8 cellular contexts compared by ENCODE assay signal in genomic region chr3:179811321-179812095, GRCh38.
A peak's percentile ranks its signal among the peaks of the same experiment; 100 is the strongest.
DNase-seq lines count a peak whose midpoint lies in the region; ATAC-seq, FAIRE-seq and TF ChIP-seq lines count a peak whose summit lies in the region.

No MANE protein-coding gene starts in this region.

- no peak overlapping the region for H3K27ac Mint-ChIP-seq in activated CD4-positive, alpha-beta T cell treated with anti-CD3 and anti-CD28 coated beads for 36 hours
- peak overlapping the region in 3 of 5 experiments; percentile 57 to 60 (median 57) for H3K27ac Mint-ChIP-seq in brain

- no peaks in the 10 kb centered on the region for H4K20me1 ChIP-seq in keratinocyte (ENCODE audit: control insufficient read depth, extremely low read depth, insufficient read depth, low read length)

- TF ChIP-seq CTCF in brain (conservative IDR thresholded peaks at IDR 0.05) = peak; percentile 74 to 77
- peak; percentile 56 to 78 (median 73) for TF ChIP-seq CTCF in keratinocyte (optimal IDR thresholded peaks at IDR 0.05 in 1 of 3, IDR thresholded peaks at IDR 0.05 in 1 of 3, conservative IDR thresholded peaks at IDR 0.05 in 1 of 3; ENCODE audit: extremely low read depth in 1 of 3, insufficient read depth in 2 of 3, low read length in 3 of 3)

- no peak overlapping the region for H3K9ac ChIP-seq in keratinocyte (ENCODE audit: control insufficient read depth, extremely low read depth, insufficient read depth, low read length)

- H3K27ac ChIP-seq in keratinocyte (ENCODE audit: control insufficient read depth, insufficient read depth, low read length) = peak overlapping the region; percentile 2

- no peaks in the 10 kb centered on the region for H3K36me3 Mint-ChIP-seq in activated CD4-positive, alpha-beta T cell treated with anti-CD3 and anti-CD28 coated beads for 36 hours (ENCODE audit: low read depth)
- H3K36me3 Mint-ChIP-seq in brain = no peaks in the 10 kb centered on the region

- peak; percentile 73 for ATAC-seq in activated CD4-positive, alpha-beta T cell treated with anti-CD3 and anti-CD28 coated beads for 36 hours
- ATAC-seq in GM21576 (IDR thresholded peaks at IDR 0.05; ENCODE audit: unreplicated experiment) = peak; percentile 88

- H3K4me2 ChIP-seq in keratinocyte (ENCODE audit: control insufficient read depth, extremely low read depth, insufficient read depth, low read depth, low read length) = peak overlapping the region; percentile 1

- FAIRE-seq in keratinocyte (lab: Jason Lieb, UNC) = peak; percentile 98

- no peaks in the 10 kb centered on the region for H3K36me3 ChIP-seq in keratinocyte (ENCODE audit: control insufficient read depth in 2 of 2, extremely low read depth in 1 of 2, insufficient read depth in 2 of 2, low read length in 2 of 2)

- no peaks in the 10 kb centered on the region for H3K9me1 ChIP-seq in keratinocyte (ENCODE audit: control insufficient read depth, extremely low read depth, insufficient read depth, low read length)

- intact Hi-C loops in activated CD4-positive, alpha-beta T cell treated with anti-CD3 and anti-CD28 coated beads for 36 hours (cut with DNase I, micrococcal nuclease) = loop anchor here in 1 of 2 experiments (10.0 kb wide), 1 partner anchor 783 kb away; no protein-coding TSS in a partner anchor

- H3K27me3 ChIP-seq in keratinocyte (ENCODE audit: control insufficient read depth, extremely low read depth, insufficient read depth, low read length) = no peaks in the 10 kb centered on the region

- no peaks in the 10 kb centered on the region for H3K9me3 ChIP-seq in keratinocyte (ENCODE audit: control insufficient read depth, low read depth, low read length)

- H3K27me3 Mint-ChIP-seq in activated CD4-positive, alpha-beta T cell treated with anti-CD3 and anti-CD28 coated beads for 36 hours = no peaks in the 10 kb centered on the region
- H3K27me3 Mint-ChIP-seq in brain = peaks cover 4% of the 10 kb centered on the region

- no peaks in the 10 kb centered on the region for H3K9me3 Mint-ChIP-seq in activated CD4-positive, alpha-beta T cell treated with anti-CD3 and anti-CD28 coated beads for 36 hours (ENCODE audit: low read depth)
- H3K9me3 Mint-ChIP-seq in brain = no peaks in the 10 kb centered on the region

- CTCF ChIA-PET in activated CD4-positive, alpha-beta T cell treated with anti-CD3 and anti-CD28 coated beads for 36 hours (lab: Charles Lee) = interaction anchor here (0.6 to 1.4 kb wide), 5 partner anchors 16 to 840 kb away, joined by 3 to 5 read pairs (median 3); no protein-coding TSS in a partner anchor

- H3K4me1 Mint-ChIP-seq in activated CD4-positive, alpha-beta T cell treated with anti-CD3 and anti-CD28 coated beads for 36 hours = no peaks in the 10 kb centered on the region
- peaks cover 9% of the 10 kb centered on the region for H3K4me1 Mint-ChIP-seq in brain

- DNase-seq in activated CD4-positive, alpha-beta T cell treated with anti-CD3 and anti-CD28 coated beads for 36 hours = peak; percentile 30
- no peak for DNase-seq in activated CD4-positive, alpha-beta T cell treated with anti-CD3 and anti-CD28 coated beads, Interleukin-2, amount 50 U/mL, for 4 hours
- DNase-seq in HS-5 (ENCODE audit: low read depth) (peak; percentile 45), NCI-H82 treated with DMSO at 0.1 percent for 48 hours (lab: John Stamatoyannopoulos, UW; ENCODE audit: unreplicated experiment) (peak; percentile 68), keratinocyte (ENCODE audit: low read depth, low spot score) (peak; percentile 9), stromal cell of bone marrow (ENCODE audit: low read depth) (peak; percentile 84)

- H3K79me2 ChIP-seq in keratinocyte (ENCODE audit: control insufficient read depth, insufficient read depth, low read length) = no peaks in the 10 kb centered on the region

- H3K4me1 ChIP-seq in keratinocyte (ENCODE audit: control insufficient read depth, extremely low read depth, insufficient read depth, low read length) = peaks cover 3% of the 10 kb centered on the region

- no peak overlapping the region for H3K4me3 Mint-ChIP-seq in activated CD4-positive, alpha-beta T cell treated with anti-CD3 and anti-CD28 coated beads for 36 hours
- peak overlapping the region in 1 of 5 experiments; percentile 38 for H3K4me3 Mint-ChIP-seq in brain

- peak overlapping the region; percentile 49 for H2AFZ ChIP-seq in keratinocyte (ENCODE audit: control insufficient read depth, low read length)

- no peak overlapping the region for H3K4me3 ChIP-seq in keratinocyte (ENCODE audit: control insufficient read depth in 2 of 3, extremely low read depth in 1 of 3, insufficient read depth in 2 of 3, low read depth in 1 of 3, low read length in 3 of 3)

- dilution Hi-C loops in keratinocyte (cut with MboI; ENCODE audit: extremely low pct_ligation_motif_present, low sequenced_read_pairs) = no loop called here

- POLR2A ChIA-PET in activated CD4-positive, alpha-beta T cell treated with anti-CD3 and anti-CD28 coated beads for 36 hours (lab: Charles Lee) = no interaction called here

Comparison
In these comparisons a context has a peak if more than half of its experiments do, and no peak if none do; other contexts are left out.
1. DNase-seq: peak in activated CD4-positive, alpha-beta T cell treated with anti-CD3 and anti-CD28 coated beads for 36 hours (single experiment), HS-5 (single experiment), NCI-H82 treated with DMSO at 0.1 percent for 48 hours (single experiment), keratinocyte (single experiment) and stromal cell of bone marrow (single experiment); none in activated CD4-positive, alpha-beta T cell treated with anti-CD3 and anti-CD28 coated beads, Interleukin-2, amount 50 U/mL, for 4 hours (0 of 2).